8 cellular contexts compared by ENCODE assay signal in genomic region chr7:131507592-131508331, GRCh38. TPM values are rescaled to one million over a fixed set of nuclear protein-coding genes. Genes with fewer than 3 reads are reported as not detected.
DNase-seq lines count a peak whose midpoint lies in the region; ATAC-seq and TF ChIP-seq lines count a peak whose summit lies in the region.

No MANE protein-coding gene starts in this region.

- H3K27ac Mint-ChIP-seq in activated naive CD8-positive, alpha-beta T cell treated with anti-CD3 and anti-CD28 coated beads, Interleukin-2, amount 50 U/mL, for 24 hours: no peak overlapping the region

- H3K36me3 Mint-ChIP-seq in activated naive CD8-positive, alpha-beta T cell treated with anti-CD3 and anti-CD28 coated beads, Interleukin-2, amount 50 U/mL, for 24 hours (ENCODE audit: low read depth): no peaks in the 10 kb centered on the region

- no peak overlapping the region for H3K4me3 ChIP-seq in retinal pigment epithelial cell (ENCODE audit: low read length)

- no peaks in the 10 kb centered on the region for H3K9me3 Mint-ChIP-seq in activated naive CD8-positive, alpha-beta T cell treated with anti-CD3 and anti-CD28 coated beads, Interleukin-2, amount 50 U/mL, for 24 hours

- no peak overlapping the region for H3K4me3 Mint-ChIP-seq in activated naive CD8-positive, alpha-beta T cell treated with anti-CD3 and anti-CD28 coated beads, Interleukin-2, amount 50 U/mL, for 24 hours

- peaks cover 7% of the 10 kb centered on the region for H3K27me3 Mint-ChIP-seq in activated naive CD8-positive, alpha-beta T cell treated with anti-CD3 and anti-CD28 coated beads, Interleukin-2, amount 50 U/mL, for 24 hours

- peak; percentile 93 for TF ChIP-seq CTCF in retinal pigment epithelial cell (conservative IDR thresholded peaks at IDR 0.05; ENCODE audit: low read depth, low read length)

- ATAC-seq in activated naive CD8-positive, alpha-beta T cell treated with anti-CD3 and anti-CD28 coated beads, Interleukin-2, amount 50 U/mL, for 24 hours: peak; percentile 85
- peak; percentile 66 for ATAC-seq in left ventricle myocardium superior
- ATAC-seq in HG03135 (IDR thresholded peaks at IDR 0.05; ENCODE audit: unreplicated experiment): no peak

- peaks cover 17% of the 10 kb centered on the region for H3K4me1 Mint-ChIP-seq in activated naive CD8-positive, alpha-beta T cell treated with anti-CD3 and anti-CD28 coated beads, Interleukin-2, amount 50 U/mL, for 24 hours

- intact Hi-C loops in left ventricle myocardium superior (cut with micrococcal nuclease): no loop called here

- peak; percentile 69 for DNase-seq in EL
- DNase-seq in HCEC 1CT: peak; percentile 56
- DNase-seq in NCI-H1105 treated with DMSO at 0.1 percent for 48 hours (lab: John Stamatoyannopoulos, UW): peak; percentile 63
- DNase-seq in T-helper 1 cell: peak; percentile 40 to 74 (median 69)
- DNase-seq in activated naive CD8-positive, alpha-beta T cell treated with anti-CD3 and anti-CD28 coated beads, Interleukin-2, amount 50 U/mL, for 24 hours: peak; percentile 86
- DNase-seq in left ventricle myocardium superior: peak; percentile 92
- no peak for DNase-seq in retinal pigment epithelial cell (ENCODE audit: low read depth)

RNA-seq across cellular contexts. Expression of gene PODXL, which starts 48.7 kb away (rescaled TPM):
- total RNA-seq in left ventricle myocardium superior: 61.2 TPM
